Comparison of ENCODE assay signal across 8 cellular contexts in the genomic region with DNA sequence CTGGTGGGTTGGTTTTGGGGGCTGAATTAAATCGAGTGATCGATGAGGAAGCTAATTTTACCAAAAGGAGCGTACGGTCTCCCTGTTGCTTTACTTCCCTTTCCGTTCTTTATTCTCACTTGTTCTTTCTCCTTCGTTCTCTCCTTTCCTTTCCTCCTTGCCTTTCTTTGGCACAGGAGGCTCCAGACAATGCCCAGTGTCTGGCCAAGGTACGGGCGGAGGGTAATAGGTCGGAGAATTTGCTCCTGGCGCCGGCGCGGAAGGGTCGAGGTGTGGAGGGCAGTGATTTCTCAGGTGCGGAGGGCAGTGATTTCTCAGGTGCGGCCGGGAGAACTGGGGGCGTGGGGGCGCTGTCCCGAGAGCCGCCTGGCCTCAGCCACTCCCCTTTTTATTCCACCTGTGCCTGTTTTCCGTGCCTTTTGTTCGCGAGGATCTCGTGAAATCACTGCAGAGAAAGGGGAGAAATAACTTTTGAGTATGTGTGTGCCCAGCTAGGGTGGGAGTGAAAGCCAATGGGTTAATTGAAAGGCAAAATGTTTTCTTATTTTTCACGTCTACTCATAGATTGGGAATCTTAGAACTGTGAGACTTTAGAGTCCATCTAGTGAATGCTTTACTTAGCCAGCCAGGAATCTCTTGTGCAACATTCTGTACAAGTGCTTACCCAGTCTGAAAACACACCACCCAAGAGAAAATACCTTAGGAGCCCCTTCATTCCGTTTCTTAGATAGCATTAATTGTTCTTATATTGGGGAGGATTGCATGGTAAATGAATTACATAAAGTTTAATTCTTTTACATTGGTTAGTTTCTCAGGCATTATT. TPM values are rescaled to one million over a fixed set of nuclear protein-coding genes. Genes with fewer than 3 reads are reported as not detected.
A peak's percentile ranks its signal among the peaks of the same experiment; 100 is the strongest.
DNase-seq lines count a peak whose midpoint lies in the region; ATAC-seq, FAIRE-seq and TF ChIP-seq lines count a peak whose summit lies in the region.

No MANE protein-coding gene starts in this region.

- H3K27ac Mint-ChIP-seq in activated CD4-positive, alpha-beta T cell treated with anti-CD3 and anti-CD28 coated beads, Interleukin-2, amount 10 ng/mL, durations not matched to agents 7 days and 5 days: no peak overlapping the region
- peak overlapping the region; percentile 80 for H3K27ac Mint-ChIP-seq in stimulated activated memory B cell treated with anti-CD40 and anti-IgM and Interleukin-4, amounts not matched to agents 10 μg/mL and 1 μg/mL and 100 μg/mL, for 72 hours

- CTCF ChIA-PET in activated CD4-positive, alpha-beta T cell treated with anti-CD3 and anti-CD28 coated beads, Interleukin-2, amount 10 ng/mL, durations not matched to agents 7 days and 5 days (lab: Charles Lee): no interaction called here
- CTCF ChIA-PET in K562 (lab: Yijun Ruan, JAX; ENCODE audit: low intra/inter-chr PET ratio): no interaction called here

- in situ Hi-C loops in K562 (cut with MboI): loop anchor here (5.0 to 10.0 kb wide), 2 partner anchors 168 to 366 kb away; no protein-coding TSS in a partner anchor

- BruUV-seq in K562 (replicated peaks; lab: Mats Ljungman, UMichigan): TSS peak; percentile 37

- H3K27me3 ChIP-seq in K562 (ENCODE audit: control insufficient read depth in 2 of 2, insufficient read depth in 2 of 2, low read length in 2 of 2) (0 out of 5 replicates have a peak, but pooled peaks cover 0 to 4% of the 10 kb centered on the region in 2 experiments), keratinocyte (ENCODE audit: control insufficient read depth, extremely low read depth, insufficient read depth, low read length) (no peaks in the 10 kb centered on the region)

- H3K9me3 ChIP-seq in K562 (replicated peaks; ENCODE audit: control insufficient read depth, insufficient read depth, low read depth, low read length): no peaks in the 10 kb centered on the region; the same call in 1 of the 2 replicates
- H3K9me3 ChIP-seq in keratinocyte (ENCODE audit: control insufficient read depth, low read depth, low read length): no peaks in the 10 kb centered on the region

- H3K27me3 Mint-ChIP-seq in activated CD4-positive, alpha-beta T cell treated with anti-CD3 and anti-CD28 coated beads, Interleukin-2, amount 10 ng/mL, durations not matched to agents 7 days and 5 days: peaks cover 63% of the 10 kb centered on the region
- H3K27me3 Mint-ChIP-seq in stimulated activated memory B cell treated with anti-CD40 and anti-IgM and Interleukin-4, amounts not matched to agents 10 μg/mL and 1 μg/mL and 100 μg/mL, for 72 hours: peaks cover 8% of the 10 kb centered on the region

- intact Hi-C loops in K562 (cut with micrococcal nuclease): loop anchor here (5.0 kb wide), 1 partner anchor 53 kb away; no protein-coding TSS in a partner anchor

- ATAC-seq in K562: no peak
- ATAC-seq in stimulated activated memory B cell treated with anti-CD40 and anti-IgM and Interleukin-4, amounts not matched to agents 10 μg/mL and 1 μg/mL and 100 μg/mL, for 72 hours: no peak
- no peak for ATAC-seq in HG02678 (IDR thresholded peaks at IDR 0.05; ENCODE audit: unreplicated experiment)
- no peak for ATAC-seq in GM19023 (IDR thresholded peaks at IDR 0.05; ENCODE audit: unreplicated experiment)

- H3K9me3 Mint-ChIP-seq in activated CD4-positive, alpha-beta T cell treated with anti-CD3 and anti-CD28 coated beads, Interleukin-2, amount 10 ng/mL, durations not matched to agents 7 days and 5 days: no peaks in the 10 kb centered on the region
- H3K9me3 Mint-ChIP-seq in stimulated activated memory B cell treated with anti-CD40 and anti-IgM and Interleukin-4, amounts not matched to agents 10 μg/mL and 1 μg/mL and 100 μg/mL, for 72 hours: no peaks in the 10 kb centered on the region

- FAIRE-seq in K562 (lab: Jason Lieb, UNC) (no peak), keratinocyte (lab: Jason Lieb, UNC) (peak; percentile 61)

- peak overlapping the region; percentile 79 for H3K4me3 Mint-ChIP-seq in activated CD4-positive, alpha-beta T cell treated with anti-CD3 and anti-CD28 coated beads, Interleukin-2, amount 10 ng/mL, durations not matched to agents 7 days and 5 days
- peak overlapping the region; percentile 96 for H3K4me3 Mint-ChIP-seq in stimulated activated memory B cell treated with anti-CD40 and anti-IgM and Interleukin-4, amounts not matched to agents 10 μg/mL and 1 μg/mL and 100 μg/mL, for 72 hours

- TF ChIP-seq CTCF in K562 (IDR thresholded peaks at IDR 0.05 in 2 of 3, conservative IDR thresholded peaks at IDR 0.05 in 1 of 3; ENCODE audit: insufficient read depth in 2 of 3, low read depth in 1 of 3, low read length in 3 of 3) (no peak), keratinocyte (optimal IDR thresholded peaks at IDR 0.05 in 1 of 3, IDR thresholded peaks at IDR 0.05 in 1 of 3, conservative IDR thresholded peaks at IDR 0.05 in 1 of 3; ENCODE audit: extremely low read depth in 1 of 3, insufficient read depth in 2 of 3, low read length in 3 of 3) (peak in 2 of 3 experiments; percentile 21 to 55)

- no peak for TF ChIP-seq POLR2A in K562 (conservative IDR thresholded peaks at IDR 0.05)

- H3K36me3 Mint-ChIP-seq in activated CD4-positive, alpha-beta T cell treated with anti-CD3 and anti-CD28 coated beads, Interleukin-2, amount 10 ng/mL, durations not matched to agents 7 days and 5 days (ENCODE audit: low read depth): no peaks in the 10 kb centered on the region
- no peaks in the 10 kb centered on the region for H3K36me3 Mint-ChIP-seq in stimulated activated memory B cell treated with anti-CD40 and anti-IgM and Interleukin-4, amounts not matched to agents 10 μg/mL and 1 μg/mL and 100 μg/mL, for 72 hours

- no peaks in the 10 kb centered on the region for H3K36me3 ChIP-seq in K562 (ENCODE audit: control insufficient read depth, insufficient read depth, low read length)
- no peaks in the 10 kb centered on the region for H3K36me3 ChIP-seq in keratinocyte (ENCODE audit: control insufficient read depth in 2 of 2, extremely low read depth in 1 of 2, insufficient read depth in 2 of 2, low read length in 2 of 2)

- POLR2A ChIA-PET in activated CD4-positive, alpha-beta T cell treated with anti-CD3 and anti-CD28 coated beads, Interleukin-2, amount 10 ng/mL, durations not matched to agents 7 days and 5 days (lab: Charles Lee): no interaction called here
- POLR2A ChIA-PET in K562 (lab: Yijun Ruan, JAX): interaction anchor here (0.8 to 1.0 kb wide), 2 partner anchors 12 to 90 kb away, joined by 3 read pairs; no protein-coding TSS in a partner anchor

- no peak for DNase-seq in activated CD4-positive, alpha-beta T cell treated with anti-CD3 and anti-CD28 coated beads, Interleukin-2, amount 10 ng/mL, durations not matched to agents 7 days and 5 days
- DNase-seq in activated CD4-positive, alpha-beta T cell treated with anti-CD3 and anti-CD28 coated beads for 4 hours: no peak
- DNase-seq in NCI-H187 (lab: John Stamatoyannopoulos, UW) (peak; percentile 27 to 28), K562 (ENCODE audit: extremely low read depth in 1 of 4, low spot score in 3 of 4) (no peak), keratinocyte (ENCODE audit: low read depth, low spot score) (no peak)

- H3K4me1 ChIP-seq in K562 (replicated peaks in 1 of 2; ENCODE audit: control insufficient read depth in 2 of 2, insufficient read depth in 2 of 2, low read length in 2 of 2) (peaks cover 14 to 18% of the 10 kb centered on the region in 2 experiments; a peak in 4 of 5 replicates), keratinocyte (ENCODE audit: control insufficient read depth, extremely low read depth, insufficient read depth, low read length) (peaks cover 17% of the 10 kb centered on the region)

- H3K27ac ChIP-seq in K562 (ENCODE audit: extremely low read depth, low read depth, low read length): no peak overlapping the region; the same call in 2 of the 3 replicates
- H3K27ac ChIP-seq in keratinocyte (ENCODE audit: control insufficient read depth, insufficient read depth, low read length): peak overlapping the region; percentile 51

- 1% methylated on average over 27 of the region's 27 CpGs for WGBS in K562 (ENCODE audit: insufficient coverage, low coverage, missing lambda C conversion rate)

- H3K9me1 ChIP-seq in K562 (ENCODE audit: control insufficient read depth, insufficient read depth, low read length) (no peaks in the 10 kb centered on the region), keratinocyte (ENCODE audit: control insufficient read depth, extremely low read depth, insufficient read depth, low read length) (no peaks in the 10 kb centered on the region)

- dilution Hi-C loops in keratinocyte (cut with MboI; ENCODE audit: extremely low pct_ligation_motif_present, low sequenced_read_pairs): no loop called here

- no peak for TF ChIP-seq EP300 in K562 (IDR thresholded peaks at IDR 0.05; ENCODE audit: low read length)

- peak overlapping the region; percentile 68 to 95; a peak in 3 of 4 replicates for H3K9ac ChIP-seq in K562 (ENCODE audit: insufficient read depth in 1 of 2, low read depth in 2 of 2, low read length in 2 of 2)
- H3K9ac ChIP-seq in keratinocyte (ENCODE audit: control insufficient read depth, extremely low read depth, insufficient read depth, low read length): peak overlapping the region; percentile 77

- H3K4me2 ChIP-seq in K562 (ENCODE audit: insufficient read depth, low read length) (peak overlapping the region; percentile 96), keratinocyte (ENCODE audit: control insufficient read depth, extremely low read depth, insufficient read depth, low read depth, low read length) (peak overlapping the region; percentile 97)

- H2AFZ ChIP-seq in K562 (ENCODE audit: low read depth, low read length) (peak overlapping the region; percentile 95; the same call in 1 of the 2 replicates), keratinocyte (ENCODE audit: control insufficient read depth, low read length) (peak overlapping the region; percentile 88)

- peaks cover 9% of the 10 kb centered on the region; the same call in 1 of the 2 replicates for H4K20me1 ChIP-seq in K562 (replicated peaks; ENCODE audit: control insufficient read depth, insufficient read depth, low read length)
- H4K20me1 ChIP-seq in keratinocyte (ENCODE audit: control insufficient read depth, extremely low read depth, insufficient read depth, low read length): no peaks in the 10 kb centered on the region

- H3K79me2 ChIP-seq in K562 (ENCODE audit: control insufficient read depth, insufficient read depth, low read length) (peaks cover 7% of the 10 kb centered on the region), keratinocyte (ENCODE audit: control insufficient read depth, insufficient read depth, low read length) (peaks cover 30% of the 10 kb centered on the region)

- H3K4me1 Mint-ChIP-seq in activated CD4-positive, alpha-beta T cell treated with anti-CD3 and anti-CD28 coated beads, Interleukin-2, amount 10 ng/mL, durations not matched to agents 7 days and 5 days: peaks cover 16% of the 10 kb centered on the region
- peaks cover 27% of the 10 kb centered on the region for H3K4me1 Mint-ChIP-seq in stimulated activated memory B cell treated with anti-CD40 and anti-IgM and Interleukin-4, amounts not matched to agents 10 μg/mL and 1 μg/mL and 100 μg/mL, for 72 hours

- no peak for TF ChIP-seq RAD21 in K562 (CRISPR knock-in tag; conservative IDR thresholded peaks at IDR 0.05 in 1 of 2, IDR thresholded peaks at IDR 0.05 in 1 of 2)

- peak overlapping the region; percentile 89 for H3K4me3 ChIP-seq in K562
- peak overlapping the region; percentile 69 to 95 (median 95) for H3K4me3 ChIP-seq in keratinocyte (ENCODE audit: control insufficient read depth in 2 of 3, extremely low read depth in 1 of 3, insufficient read depth in 2 of 3, low read depth in 1 of 3, low read length in 3 of 3)

RNA-seq across cellular contexts. Expression of gene FNBP1L, which starts 1.3 kb away (rescaled TPM):
- under 1 TPM; 0.40 to 0.58 TPM for total RNA-seq in activated CD4-positive, alpha-beta T cell treated with anti-CD3 and anti-CD28 coated beads, Interleukin-2, amount 10 ng/mL, durations not matched to agents 7 days and 5 days
- total RNA-seq in K562 (2011; cell fraction: chromatin; rRNA removed; ENCODE audit: low replicate concordance): 2.6 and 11.8 TPM in 2 replicates
- 1.0 and 2.1 TPM in 2 replicates for total RNA-seq in K562 (2011; cell fraction: nucleolus; rRNA removed)
- total RNA-seq in K562 (2011; cell fraction: nucleoplasm; rRNA removed): 5.1 and 7.2 TPM in 2 replicates
- 4.4 and 5.9 TPM in 2 replicates for total RNA-seq in K562 (2014; rRNA removed)
- 6.1 and 6.6 TPM in 2 replicates for total RNA-seq in K562 (2014; rRNA removed; fragmentation: Illumina TruSeq; extraction: Trizol)
- total RNA-seq in K562 (2015; rRNA removed; fragmentation: Illumina TruSeq; extraction: Trizol): 5.3 and 6.1 TPM in 2 replicates
- total RNA-seq in K562 (2021): 4.4 TPM in 2 replicates
- 6.9 and 9.6 TPM in 2 replicates for polyA plus RNA-seq in K562 (2011; rRNA removed)
- polyA plus RNA-seq in K562 (2011; cell fraction: cytosol; rRNA removed): 1.4 and 4.7 TPM in 2 replicates
- 6.6 and 16.4 TPM in 2 replicates for polyA plus RNA-seq in K562 (2011; cell fraction: nucleus; rRNA removed)
- 3.7 and 4.0 TPM in 2 replicates for polyA plus RNA-seq in K562 (2012)
- polyA plus RNA-seq in K562 (2014; fragmentation: Illumina TruSeq; extraction: Trizol): 5.9 and 6.7 TPM in 2 replicates
- 1 to 10 TPM; 1.4 to 2.3 TPM for polyA plus RNA-seq in K562 (2014; fragmentation: Nextera tagmentation; extraction: Ambion mirVana)
- 4.1 and 4.7 TPM in 2 replicates for polyA plus RNA-seq in K562 (2014; rRNA removed)
- 10.4 and 19.9 TPM in 2 replicates for polyA minus RNA-seq in K562 (2011; rRNA and poly(A)+ RNA removed)
- polyA minus RNA-seq in K562 (2011; cell fraction: cytosol; rRNA and poly(A)+ RNA removed): 2.9 and 3.9 TPM in 2 replicates
- polyA minus RNA-seq in K562 (2011; cell fraction: nucleus; rRNA and poly(A)+ RNA removed): 6.1 and 20.2 TPM in 2 replicates
- polyA plus RNA-seq in keratinocyte: 13.0 to 22.9 TPM (median 16.6 TPM) in 3 replicates
- polyA plus RNA-seq in keratinocyte (2011; ENCODE audit: low read depth): 52.4 TPM
- polyA plus RNA-seq in keratinocyte (2011; cell fraction: cytosol; rRNA removed): 9.8 and 18.2 TPM in 2 replicates
- polyA plus RNA-seq in keratinocyte (2011; cell fraction: nucleus; rRNA removed): 18.6 and 29.5 TPM in 2 replicates
- polyA plus RNA-seq in keratinocyte (2012; ENCODE audit: low replicate concordance): 10.9 and 12.7 TPM in 2 replicates
- polyA minus RNA-seq in keratinocyte: 5.3 to 24.7 TPM (median 12.7 TPM) in 3 replicates
- 8.2 TPM for polyA minus RNA-seq in keratinocyte (2011; cell fraction: cytosol; rRNA and poly(A)+ RNA removed)
- 12.7 and 23.3 TPM in 2 replicates for polyA minus RNA-seq in keratinocyte (2011; cell fraction: nucleus; rRNA and poly(A)+ RNA removed)

Comparison
In these comparisons a context has a peak if more than half of its experiments do, and no peak if none do; other contexts are left out.
1. DNase-seq: peak in NCI-H187 (2 of 2); none in activated CD4-positive, alpha-beta T cell treated with anti-CD3 and anti-CD28 coated beads, Interleukin-2, amount 10 ng/mL, durations not matched to agents 7 days and 5 days (single experiment), activated CD4-positive, alpha-beta T cell treated with anti-CD3 and anti-CD28 coated beads for 4 hours (0 of 2), K562 (0 of 4) and keratinocyte (single experiment).
2. CTCF ChIP-seq: peak in keratinocyte (2 of 3); none in K562 (0 of 3).